1 cellular context compared by ENCODE assay signal in genomic region chr1:93324486-93325464, GRCh38.
A peak's percentile ranks its signal among the peaks of the same experiment; 100 is the strongest.
TF ChIP-seq lines count a peak whose summit lies in the region.

No MANE protein-coding gene starts in this region.

TF ChIP-seq in HEK293, 187 proteins besides CTCF, POLR2A, EP300 and RAD21 (continued from another document):
- TF ChIP-seq, protein P1, sequence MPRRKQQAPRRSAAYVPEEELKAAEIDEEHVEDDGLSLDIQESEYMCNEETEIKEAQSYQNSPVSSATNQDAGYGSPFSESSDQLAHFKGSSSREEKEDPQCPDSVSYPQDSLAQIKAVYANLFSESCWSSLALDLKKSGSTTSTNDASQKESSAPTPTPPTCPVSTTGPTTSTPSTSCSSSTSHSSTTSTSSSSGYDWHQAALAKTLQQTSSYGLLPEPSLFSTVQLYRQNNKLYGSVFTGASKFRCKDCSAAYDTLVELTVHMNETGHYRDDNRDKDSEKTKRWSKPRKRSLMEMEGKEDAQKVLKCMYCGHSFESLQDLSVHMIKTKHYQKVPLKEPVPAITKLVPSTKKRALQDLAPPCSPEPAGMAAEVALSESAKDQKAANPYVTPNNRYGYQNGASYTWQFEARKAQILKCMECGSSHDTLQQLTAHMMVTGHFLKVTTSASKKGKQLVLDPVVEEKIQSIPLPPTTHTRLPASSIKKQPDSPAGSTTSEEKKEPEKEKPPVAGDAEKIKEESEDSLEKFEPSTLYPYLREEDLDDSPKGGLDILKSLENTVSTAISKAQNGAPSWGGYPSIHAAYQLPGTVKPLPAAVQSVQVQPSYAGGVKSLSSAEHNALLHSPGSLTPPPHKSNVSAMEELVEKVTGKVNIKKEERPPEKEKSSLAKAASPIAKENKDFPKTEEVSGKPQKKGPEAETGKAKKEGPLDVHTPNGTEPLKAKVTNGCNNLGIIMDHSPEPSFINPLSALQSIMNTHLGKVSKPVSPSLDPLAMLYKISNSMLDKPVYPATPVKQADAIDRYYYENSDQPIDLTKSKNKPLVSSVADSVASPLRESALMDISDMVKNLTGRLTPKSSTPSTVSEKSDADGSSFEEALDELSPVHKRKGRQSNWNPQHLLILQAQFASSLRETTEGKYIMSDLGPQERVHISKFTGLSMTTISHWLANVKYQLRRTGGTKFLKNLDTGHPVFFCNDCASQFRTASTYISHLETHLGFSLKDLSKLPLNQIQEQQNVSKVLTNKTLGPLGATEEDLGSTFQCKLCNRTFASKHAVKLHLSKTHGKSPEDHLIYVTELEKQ (tag by site-specific recombination; IDR thresholded peaks at IDR 0.05; ENCODE audit: borderline replicate concordance): no peak
- peak; percentile 60 for TF ChIP-seq ZNF133 (tag by site-specific recombination; IDR thresholded peaks at IDR 0.05)
- TF ChIP-seq ZNF558 (tag by site-specific recombination; IDR thresholded peaks at IDR 0.05): no peak
- TF ChIP-seq ZNF521 (tag by site-specific recombination; IDR thresholded peaks at IDR 0.05): no peak
- no peak for TF ChIP-seq ZNF473 (tag by site-specific recombination; IDR thresholded peaks at IDR 0.05)
